In genomic region chr16:4371481-4372314, GRCh38 we compare ENCODE assay signal across 1 cellular context.
TF ChIP-seq lines count a peak whose summit lies in the region.

VASN (plus strand) TSS chr16:4371848; CDS start chr16:4380878, 9,030 bp downstream.

TF ChIP-seq in HepG2, 621 proteins besides CTCF, POLR2A, EP300 and RAD21 (continued from another document and continues in another):
- TF ChIP-seq ZBTB10 (CRISPR knock-in tag; IDR thresholded peaks at IDR 0.05; ENCODE audit: borderline replicate concordance) (no peak), GFI1 (CRISPR knock-in tag; IDR thresholded peaks at IDR 0.05; ENCODE audit: borderline replicate concordance) (no peak), HNF1A (IDR thresholded peaks at IDR 0.05; ENCODE audit: low read depth) (no peak), HNF1A (CRISPR knock-in tag; IDR thresholded peaks at IDR 0.05; ENCODE audit: borderline replicate concordance) (no peak), SALL1 (CRISPR knock-in tag; IDR thresholded peaks at IDR 0.05) (peak; percentile 75), ZNF318 (CRISPR knock-in tag; IDR thresholded peaks at IDR 0.05) (0 out of 2 replicates have a peak, but pooled peaks have one; percentile 57), HOXA9 (CRISPR knock-in tag; IDR thresholded peaks at IDR 0.05; ENCODE audit: borderline replicate concordance) (no peak), NFKB2 (CRISPR knock-in tag; IDR thresholded peaks at IDR 0.05; ENCODE audit: borderline replicate concordance) (peak; percentile 52; the same call in 1 of the 2 replicates), MED13 (CRISPR knock-in tag; IDR thresholded peaks at IDR 0.05) (peak; percentile 89), ZNF780A (CRISPR knock-in tag; IDR thresholded peaks at IDR 0.05) (no peak), ZNF543 (CRISPR knock-in tag; IDR thresholded peaks at IDR 0.05) (peak; percentile 39; the same call in 1 of the 2 replicates), MEIS2 (CRISPR knock-in tag; IDR thresholded peaks at IDR 0.05) (peak; percentile 46; the same call in 1 of the 2 replicates), ARID5B (CRISPR knock-in tag; IDR thresholded peaks at IDR 0.05) (peak; percentile 40), NR0B2 (CRISPR knock-in tag; IDR thresholded peaks at IDR 0.05) (peak; percentile 79; the same call in 1 of the 2 replicates), ZNF761 (CRISPR knock-in tag; conservative IDR thresholded peaks at IDR 0.05) (0 out of 2 replicates have a peak, but pooled peaks have one; percentile 56), MED1 (CRISPR knock-in tag; IDR thresholded peaks at IDR 0.05) (peak; percentile 31; the same call in 1 of the 2 replicates), ZMAT5 (CRISPR knock-in tag; IDR thresholded peaks at IDR 0.05; ENCODE audit: borderline replicate concordance, low read depth) (no peak), RCOR2 (CRISPR knock-in tag; IDR thresholded peaks at IDR 0.05) (no peak), ZNF326 (CRISPR knock-in tag; IDR thresholded peaks at IDR 0.05; ENCODE audit: borderline replicate concordance) (no peak), ZNF547 (CRISPR knock-in tag; IDR thresholded peaks at IDR 0.05) (peak; percentile 43; the same call in 1 of the 2 replicates), NFAT5 (CRISPR knock-in tag; IDR thresholded peaks at IDR 0.05) (no peak), MEIS1 (CRISPR knock-in tag; IDR thresholded peaks at IDR 0.05; ENCODE audit: borderline replicate concordance) (no peak)
